8 cellular contexts compared by ENCODE assay signal in the genomic region with DNA sequence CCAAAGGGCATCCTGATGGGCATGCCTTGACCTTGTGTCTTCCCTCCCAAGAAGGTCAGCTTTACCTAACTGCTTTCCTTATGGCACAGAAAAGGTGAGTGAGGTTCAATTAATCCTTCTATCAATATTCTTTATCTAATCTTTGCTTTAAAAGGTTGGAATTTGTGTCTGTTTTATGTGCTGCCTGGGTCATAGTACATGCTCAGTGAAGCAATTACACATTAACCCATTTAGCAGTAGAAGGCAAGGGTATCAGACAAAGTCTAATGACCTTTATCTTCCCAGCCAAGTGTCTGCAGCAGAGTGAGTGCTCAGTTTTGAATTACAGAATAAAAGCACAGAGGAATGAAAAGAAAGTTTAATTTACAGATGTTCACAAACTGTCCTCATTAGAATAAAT.
DNase-seq lines count a peak whose midpoint lies in the region; ATAC-seq, FAIRE-seq and TF ChIP-seq lines count a peak whose summit lies in the region.
"Not testable (repeated sequence)": the region's sequence is repeated elsewhere in the genome, so short reads cannot be mapped to it uniquely, and the experiment has no call there.

No MANE protein-coding gene starts in this region.

- peaks cover 68% of the 10 kb centered on the region for H3K36me3 Mint-ChIP-seq in CD4-positive, alpha-beta T cell (ENCODE audit: low read depth)
- peaks cover 35% of the 10 kb centered on the region for H3K36me3 Mint-ChIP-seq in T-cell
- H3K36me3 Mint-ChIP-seq in activated CD4-positive, alpha-beta memory T cell treated with anti-CD3 and anti-CD28 coated beads, Interleukin-2, amount 10 ng/mL, durations not matched to agents 7 days and 5 days (ENCODE audit: low read depth) = peaks cover 53% of the 10 kb centered on the region
- peaks cover 96% of the 10 kb centered on the region for H3K36me3 Mint-ChIP-seq in activated T-helper 17 cell treated with anti-CD3 and anti-CD28 coated beads, Interleukin-2, amount 50 U/mL, for 72 hours (ENCODE audit: low read depth)
- peaks cover 24% of the 10 kb centered on the region for H3K36me3 Mint-ChIP-seq in activated naive CD8-positive, alpha-beta T cell treated with anti-CD3 and anti-CD28 coated beads, Interleukin-2, amount 10 ng/mL, durations not matched to agents 7 days and 5 days
- peaks cover 14% of the 10 kb centered on the region for H3K36me3 Mint-ChIP-seq in natural killer cell
- peaks cover 46% of the 10 kb centered on the region for H3K36me3 Mint-ChIP-seq in stimulated activated memory B cell treated with anti-CD40 and anti-IgM and Interleukin-4, amounts not matched to agents 10 μg/mL and 1 μg/mL and 100 μg/mL, for 72 hours

- CTCF ChIA-PET in CD4-positive, alpha-beta T cell (lab: Charles Lee); T-cell (lab: Charles Lee); activated CD4-positive, alpha-beta memory T cell treated with anti-CD3 and anti-CD28 coated beads, Interleukin-2, amount 10 ng/mL, durations not matched to agents 7 days and 5 days (lab: Charles Lee): not testable (repeated sequence)

- TF ChIP-seq CTCF in CD4-positive, alpha-beta T cell (IDR thresholded peaks at IDR 0.05); kidney (IDR thresholded peaks at IDR 0.05; ENCODE audit: borderline replicate concordance, extremely low read depth, insufficient read depth); natural killer cell (IDR thresholded peaks at IDR 0.05): not testable (repeated sequence)

- H3K27ac Mint-ChIP-seq in CD4-positive, alpha-beta T cell = peak overlapping the region; percentile 58
- H3K27ac Mint-ChIP-seq in T-cell = peak overlapping the region; percentile 36 to 80
- H3K27ac Mint-ChIP-seq in activated CD4-positive, alpha-beta memory T cell treated with anti-CD3 and anti-CD28 coated beads, Interleukin-2, amount 10 ng/mL, durations not matched to agents 7 days and 5 days = peak overlapping the region; percentile 7
- peak overlapping the region; percentile 89 for H3K27ac Mint-ChIP-seq in activated T-helper 17 cell treated with anti-CD3 and anti-CD28 coated beads, Interleukin-2, amount 50 U/mL, for 72 hours
- H3K27ac Mint-ChIP-seq in activated naive CD8-positive, alpha-beta T cell treated with anti-CD3 and anti-CD28 coated beads, Interleukin-2, amount 10 ng/mL, durations not matched to agents 7 days and 5 days = peak overlapping the region; percentile 28
- H3K27ac Mint-ChIP-seq in natural killer cell = peak overlapping the region; percentile 67 to 78
- H3K27ac Mint-ChIP-seq in stimulated activated memory B cell treated with anti-CD40 and anti-IgM and Interleukin-4, amounts not matched to agents 10 μg/mL and 1 μg/mL and 100 μg/mL, for 72 hours = peak overlapping the region; percentile 64

- H3K36me3 ChIP-seq in kidney (ENCODE audit: control insufficient read depth in 1 of 2, insufficient read depth in 2 of 2, low read length in 2 of 2) = not testable (repeated sequence)

- H3K4me1 ChIP-seq in kidney (ENCODE audit: control insufficient read depth in 1 of 2, insufficient read depth in 1 of 2, low read depth in 1 of 2, low read length in 2 of 2) = not testable (repeated sequence)

- DNase-seq in CD4-positive, alpha-beta T cell; T-cell; activated CD4-positive, alpha-beta memory T cell treated with anti-CD3 and anti-CD28 coated beads, Interleukin-2, amount 10 ng/mL, durations not matched to agents 7 days and 5 days; activated naive CD8-positive, alpha-beta T cell treated with anti-CD3 and anti-CD28 coated beads, Interleukin-2, amount 10 ng/mL, durations not matched to agents 7 days and 5 days; kidney; natural killer cell: not testable (repeated sequence)

- H3K9me3 Mint-ChIP-seq in CD4-positive, alpha-beta T cell; T-cell; activated CD4-positive, alpha-beta memory T cell treated with anti-CD3 and anti-CD28 coated beads, Interleukin-2, amount 10 ng/mL, durations not matched to agents 7 days and 5 days; activated T-helper 17 cell treated with anti-CD3 and anti-CD28 coated beads, Interleukin-2, amount 50 U/mL, for 72 hours; activated naive CD8-positive, alpha-beta T cell treated with anti-CD3 and anti-CD28 coated beads, Interleukin-2, amount 10 ng/mL, durations not matched to agents 7 days and 5 days; natural killer cell; stimulated activated memory B cell treated with anti-CD40 and anti-IgM and Interleukin-4, amounts not matched to agents 10 μg/mL and 1 μg/mL and 100 μg/mL, for 72 hours: not testable (repeated sequence)

- not testable (repeated sequence) for H3K27ac ChIP-seq in CD4-positive, alpha-beta T cell (ENCODE audit: low read depth, low read length)
- peak overlapping the region; percentile 33 to 48 for H3K27ac ChIP-seq in kidney (ENCODE audit: low read depth in 2 of 2, low read length in 2 of 2)

- intact Hi-C loops in CD4-positive, alpha-beta T cell (cut with DNase I, micrococcal nuclease); kidney (cut with DNase I); natural killer cell (cut with micrococcal nuclease): not testable (repeated sequence)

- not testable (repeated sequence) for H3K27me3 Mint-ChIP-seq in CD4-positive, alpha-beta T cell; T-cell; activated CD4-positive, alpha-beta memory T cell treated with anti-CD3 and anti-CD28 coated beads, Interleukin-2, amount 10 ng/mL, durations not matched to agents 7 days and 5 days; activated T-helper 17 cell treated with anti-CD3 and anti-CD28 coated beads, Interleukin-2, amount 50 U/mL, for 72 hours; activated naive CD8-positive, alpha-beta T cell treated with anti-CD3 and anti-CD28 coated beads, Interleukin-2, amount 10 ng/mL, durations not matched to agents 7 days and 5 days; natural killer cell (ENCODE audit: low read depth in 2 of 2); stimulated activated memory B cell treated with anti-CD40 and anti-IgM and Interleukin-4, amounts not matched to agents 10 μg/mL and 1 μg/mL and 100 μg/mL, for 72 hours

- not testable (repeated sequence) for H3K9ac ChIP-seq in kidney (ENCODE audit: low read length in 2 of 2)

- not testable (repeated sequence) for H3K4me1 Mint-ChIP-seq in CD4-positive, alpha-beta T cell (ENCODE audit: low read depth); T-cell; activated naive CD8-positive, alpha-beta T cell treated with anti-CD3 and anti-CD28 coated beads, Interleukin-2, amount 10 ng/mL, durations not matched to agents 7 days and 5 days; stimulated activated memory B cell treated with anti-CD40 and anti-IgM and Interleukin-4, amounts not matched to agents 10 μg/mL and 1 μg/mL and 100 μg/mL, for 72 hours
- H3K4me1 Mint-ChIP-seq in activated CD4-positive, alpha-beta memory T cell treated with anti-CD3 and anti-CD28 coated beads, Interleukin-2, amount 10 ng/mL, durations not matched to agents 7 days and 5 days = peaks cover 16% of the 10 kb centered on the region
- H3K4me1 Mint-ChIP-seq in activated T-helper 17 cell treated with anti-CD3 and anti-CD28 coated beads, Interleukin-2, amount 50 U/mL, for 72 hours = peaks cover 16% of the 10 kb centered on the region
- H3K4me1 Mint-ChIP-seq in natural killer cell = peaks cover 14 to 22% of the 10 kb centered on the region in 2 donors

- POLR2A ChIA-PET in CD4-positive, alpha-beta T cell (lab: Charles Lee); T-cell (lab: Charles Lee); activated CD4-positive, alpha-beta memory T cell treated with anti-CD3 and anti-CD28 coated beads, Interleukin-2, amount 10 ng/mL, durations not matched to agents 7 days and 5 days (lab: Charles Lee); activated naive CD8-positive, alpha-beta T cell treated with anti-CD3 and anti-CD28 coated beads, Interleukin-2, amount 10 ng/mL, durations not matched to agents 7 days and 5 days (lab: Charles Lee): not testable (repeated sequence)

- FAIRE-seq in kidney (lab: Jason Lieb, UNC) = not testable (repeated sequence)

- not testable (repeated sequence) for H3K4me3 Mint-ChIP-seq in CD4-positive, alpha-beta T cell; T-cell; activated CD4-positive, alpha-beta memory T cell treated with anti-CD3 and anti-CD28 coated beads, Interleukin-2, amount 10 ng/mL, durations not matched to agents 7 days and 5 days; activated T-helper 17 cell treated with anti-CD3 and anti-CD28 coated beads, Interleukin-2, amount 50 U/mL, for 72 hours; activated naive CD8-positive, alpha-beta T cell treated with anti-CD3 and anti-CD28 coated beads, Interleukin-2, amount 10 ng/mL, durations not matched to agents 7 days and 5 days; natural killer cell; stimulated activated memory B cell treated with anti-CD40 and anti-IgM and Interleukin-4, amounts not matched to agents 10 μg/mL and 1 μg/mL and 100 μg/mL, for 72 hours

- not testable (repeated sequence) for H3K9me3 ChIP-seq in CD4-positive, alpha-beta T cell (ENCODE audit: control insufficient read depth, low read length); kidney (ENCODE audit: control insufficient read depth in 1 of 2, low read length in 2 of 2)

- not testable (repeated sequence) for H3K4me3 ChIP-seq in kidney (ENCODE audit: low read length in 2 of 2)

- ATAC-seq in CD4-positive, alpha-beta T cell (ENCODE audit: poor library complexity); T-cell (replicated peaks in 1 of 4); activated T-helper 17 cell treated with anti-CD3 and anti-CD28 coated beads, Interleukin-2, amount 50 U/mL, for 72 hours (replicated peaks); activated naive CD8-positive, alpha-beta T cell treated with anti-CD3 and anti-CD28 coated beads, Interleukin-2, amount 10 ng/mL, durations not matched to agents 7 days and 5 days (ENCODE audit: low read depth); natural killer cell; stimulated activated memory B cell treated with anti-CD40 and anti-IgM and Interleukin-4, amounts not matched to agents 10 μg/mL and 1 μg/mL and 100 μg/mL, for 72 hours: not testable (repeated sequence)

- H3K27me3 ChIP-seq in CD4-positive, alpha-beta T cell (ENCODE audit: control insufficient read depth, insufficient read depth, low read length) = not testable (repeated sequence)

Comparison
In these comparisons a context has a peak if more than half of its experiments do, and no peak if none do; other contexts are left out.
1. H3K27ac Mint-ChIP-seq: peak in every context shown above with its lines; median percentile 89 in activated T-helper 17 cell treated with anti-CD3 and anti-CD28 coated beads, Interleukin-2, amount 50 U/mL, for 72 hours; 72 in natural killer cell; 64 in stimulated activated memory B cell treated with anti-CD40 and anti-IgM and Interleukin-4, amounts not matched to agents 10 μg/mL and 1 μg/mL and 100 μg/mL, for 72 hours; 58 in CD4-positive, alpha-beta T cell; 58 in T-cell; 28 in activated naive CD8-positive, alpha-beta T cell treated with anti-CD3 and anti-CD28 coated beads, Interleukin-2, amount 10 ng/mL, durations not matched to agents 7 days and 5 days; 7 in activated CD4-positive, alpha-beta memory T cell treated with anti-CD3 and anti-CD28 coated beads, Interleukin-2, amount 10 ng/mL, durations not matched to agents 7 days and 5 days.